ENCODE assay signal across 29 cellular contexts in the genomic region with DNA sequence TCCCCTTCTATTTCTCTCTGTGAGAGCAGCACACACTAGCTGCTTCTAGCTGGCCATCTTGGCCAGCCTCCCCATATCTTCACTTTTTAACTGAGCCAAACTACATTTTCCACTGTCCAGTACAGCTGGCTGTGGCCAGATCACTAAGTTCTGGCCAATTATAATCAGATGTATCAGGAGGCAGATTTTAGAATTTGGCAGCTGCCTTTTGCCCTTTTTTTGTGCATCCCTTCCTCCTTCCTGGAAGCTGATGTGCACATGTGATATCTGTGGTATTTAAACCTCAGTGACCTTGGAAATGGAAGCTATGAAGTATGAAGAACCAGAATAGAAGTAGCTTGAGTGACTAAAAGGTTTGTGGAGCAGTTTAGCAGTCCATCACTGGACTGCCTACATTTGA. TPM values are rescaled to one million over a fixed set of nuclear protein-coding genes. Genes with fewer than 3 reads are reported as not detected.
DNase-seq lines count a peak whose midpoint lies in the region; ATAC-seq, FAIRE-seq and TF ChIP-seq lines count a peak whose summit lies in the region.
"Had no signal": no experiment of that assay in that cellular context is flagged by ENCODE, and none has a peak within 500 bp of the region (broad histone marks: within the 10 kb centered on the region; RNA-seq: fewer than 3 reads in every experiment).

No MANE protein-coding gene starts in this region.

- H3K27me3 ChIP-seq in astrocyte (ENCODE audit: insufficient read depth, low read length) = no peaks in the 10 kb centered on the region
- H3K27me3 ChIP-seq: cardiac muscle cell, sigmoid colon, SJCRH30, tibial nerve had no signal

- no peak overlapping the region for H3K27ac ChIP-seq in astrocyte (ENCODE audit: low read depth, low read length)
- H3K27ac ChIP-seq: cardiac muscle cell, coronary artery, sigmoid colon, SJCRH30, tibial nerve, WERI-Rb-1 had no signal

- H2AFZ ChIP-seq in astrocyte (ENCODE audit: low read depth, low read length) = no peak overlapping the region

- no peak overlapping the region for H3K27ac Mint-ChIP-seq in astrocyte (ENCODE audit: unreplicated experiment)
- no peak overlapping the region for H3K27ac Mint-ChIP-seq in activated naive CD8-positive, alpha-beta T cell treated with anti-CD3 and anti-CD28 coated beads, Interleukin-2, amount 50 U/mL, for 24 hours
- H3K27ac Mint-ChIP-seq: activated CD8-positive, alpha-beta T cell treated with anti-CD3 and anti-CD28 coated beads, Interleukin-2, amount 10 ng/mL, durations not matched to agents 7 days and 5 days; activated naive CD4-positive, alpha-beta T cell treated with anti-CD3 and anti-CD28 coated beads, Interleukin-2, amount 50 U/mL, for 72 hours; activated T-helper 17 cell treated with anti-CD3 and anti-CD28 coated beads, Interleukin-2, amount 50 U/mL, for 72 hours; CD14-positive monocyte; effector memory CD8-positive, alpha-beta T cell; naive thymus-derived CD4-positive, alpha-beta T cell had no signal

- H3K4me1 Mint-ChIP-seq in astrocyte (ENCODE audit: low read depth, unreplicated experiment) = no peaks in the 10 kb centered on the region
- no peaks in the 10 kb centered on the region for H3K4me1 Mint-ChIP-seq in activated naive CD8-positive, alpha-beta T cell treated with anti-CD3 and anti-CD28 coated beads, Interleukin-2, amount 50 U/mL, for 24 hours
- H3K4me1 Mint-ChIP-seq: activated T-helper 17 cell treated with anti-CD3 and anti-CD28 coated beads, Interleukin-2, amount 50 U/mL, for 72 hours had no signal

- DNase-seq in GM03348 (ENCODE audit: low spot score) (peak; percentile 12), astrocyte (ENCODE audit: low read depth) (peak; percentile 18), iris pigment epithelial cell (ENCODE audit: low read depth) (peak; percentile 4), stromal cell of bone marrow (ENCODE audit: low read depth) (peak; percentile 18), NCI-H748 treated with DMSO at 0.1 percent for 48 hours (lab: John Stamatoyannopoulos, UW) (no peak)
- no peak for DNase-seq in activated naive CD8-positive, alpha-beta T cell treated with anti-CD3 and anti-CD28 coated beads, Interleukin-2, amount 50 U/mL, for 24 hours
- DNase-seq: activated CD4-positive, alpha-beta T cell treated with anti-CD3 and anti-CD28 coated beads for 4 hours; activated CD8-positive, alpha-beta T cell treated with anti-CD3 and anti-CD28 coated beads, Interleukin-2, amount 10 ng/mL, durations not matched to agents 7 days and 5 days; anterior cingulate cortex; effector memory CD8-positive, alpha-beta T cell; erythroblast; hippocampal formation; naive thymus-derived CD4-positive, alpha-beta T cell; NCI-H446 treated with DMSO at 0.1 percent for 48 hours; sigmoid colon; SJCRH30; stimulated activated CD4-positive, alpha-beta T cell treated with anti-CD3 and anti-CD28 coated beads, Interleukin-4, amount 100 ng/mL, for 4 hours; T-helper 9 cell; WERI-Rb-1 had no signal

- TF ChIP-seq CTCF in astrocyte (IDR thresholded peaks at IDR 0.05; ENCODE audit: insufficient read depth, low read depth, low read length) = no peak

- no peaks in the 10 kb centered on the region for H3K4me1 ChIP-seq in astrocyte (ENCODE audit: insufficient read depth, low read length)
- H3K4me1 ChIP-seq: sigmoid colon had no signal

- no peaks in the 10 kb centered on the region for H4K20me1 ChIP-seq in astrocyte (ENCODE audit: insufficient read depth, low read length)

- no peak overlapping the region for H3K4me3 Mint-ChIP-seq in astrocyte (ENCODE audit: unreplicated experiment)
- no peak overlapping the region for H3K4me3 Mint-ChIP-seq in activated naive CD8-positive, alpha-beta T cell treated with anti-CD3 and anti-CD28 coated beads, Interleukin-2, amount 50 U/mL, for 24 hours
- H3K4me3 Mint-ChIP-seq: activated CD8-positive, alpha-beta T cell treated with anti-CD3 and anti-CD28 coated beads, Interleukin-2, amount 10 ng/mL, durations not matched to agents 7 days and 5 days; activated T-helper 17 cell treated with anti-CD3 and anti-CD28 coated beads, Interleukin-2, amount 50 U/mL, for 72 hours; CD14-positive monocyte; effector memory CD8-positive, alpha-beta T cell; naive thymus-derived CD4-positive, alpha-beta T cell had no signal

- H3K27me3 Mint-ChIP-seq in astrocyte (ENCODE audit: low read depth, unreplicated experiment) = no peaks in the 10 kb centered on the region
- H3K27me3 Mint-ChIP-seq in activated naive CD8-positive, alpha-beta T cell treated with anti-CD3 and anti-CD28 coated beads, Interleukin-2, amount 50 U/mL, for 24 hours = peaks cover 12% of the 10 kb centered on the region

- H3K9me3 Mint-ChIP-seq in astrocyte (ENCODE audit: unreplicated experiment) = peaks cover 3% of the 10 kb centered on the region
- peaks cover 26% of the 10 kb centered on the region for H3K9me3 Mint-ChIP-seq in activated naive CD8-positive, alpha-beta T cell treated with anti-CD3 and anti-CD28 coated beads, Interleukin-2, amount 50 U/mL, for 24 hours

- peaks cover 1% of the 10 kb centered on the region for H3K36me3 Mint-ChIP-seq in astrocyte (ENCODE audit: low read depth, unreplicated experiment)
- H3K36me3 Mint-ChIP-seq in activated naive CD8-positive, alpha-beta T cell treated with anti-CD3 and anti-CD28 coated beads, Interleukin-2, amount 50 U/mL, for 24 hours (ENCODE audit: low read depth) = peaks cover 2% of the 10 kb centered on the region
- H3K36me3 Mint-ChIP-seq: CD14-positive monocyte had no signal

- FAIRE-seq in astrocyte (lab: Jason Lieb, UNC) = no peak
- FAIRE-seq: frontal cortex, G401.6 had no signal

- ATAC-seq in activated naive CD8-positive, alpha-beta T cell treated with anti-CD3 and anti-CD28 coated beads, Interleukin-2, amount 50 U/mL, for 24 hours = no peak
- no peak for ATAC-seq in HG03159 (IDR thresholded peaks at IDR 0.05; ENCODE audit: unreplicated experiment)
- ATAC-seq: activated CD8-positive, alpha-beta T cell treated with anti-CD3 and anti-CD28 coated beads, Interleukin-2, amount 10 ng/mL, durations not matched to agents 7 days and 5 days; activated naive CD4-positive, alpha-beta T cell treated with anti-CD3 and anti-CD28 coated beads, Interleukin-2, amount 50 U/mL, for 72 hours; activated T-helper 17 cell treated with anti-CD3 and anti-CD28 coated beads, Interleukin-2, amount 50 U/mL, for 72 hours; effector memory CD8-positive, alpha-beta T cell; HCT116; naive thymus-derived CD4-positive, alpha-beta T cell had no signal

- H3K4me3 ChIP-seq in astrocyte (ENCODE audit: insufficient read depth, low read depth, low read length) = no peak overlapping the region
- H3K4me3 ChIP-seq: cardiac muscle cell, coronary artery, sigmoid colon, SJCRH30, tibial nerve had no signal

- no peaks in the 10 kb centered on the region for H3K36me3 ChIP-seq in astrocyte (ENCODE audit: insufficient read depth, low read length)
- H3K36me3 ChIP-seq: cardiac muscle cell, sigmoid colon, SJCRH30, tibial nerve, WERI-Rb-1 had no signal

- H3K9ac ChIP-seq in astrocyte (ENCODE audit: low read length) = no peak overlapping the region

- H3K79me2 ChIP-seq in astrocyte (ENCODE audit: insufficient read depth, low read length) = no peaks in the 10 kb centered on the region

- H3K4me2 ChIP-seq in astrocyte (ENCODE audit: low read length) = no peak overlapping the region

- no peaks in the 10 kb centered on the region for H3K9me3 ChIP-seq in astrocyte (ENCODE audit: insufficient read depth, low read depth, low read length)
- H3K9me3 ChIP-seq: sigmoid colon, SJCRH30, tibial nerve had no signal

RNA-seq across cellular contexts. Expression of gene ANO6, which starts 49.8 kb away (rescaled TPM):
- 111 and 113 TPM in 2 replicates for total RNA-seq in astrocyte

Comparison
In these comparisons a context has a peak if more than half of its experiments do, and no peak if none do; other contexts are left out.
1. DNase-seq: peak in GM03348 (single experiment), astrocyte (single experiment), iris pigment epithelial cell (single experiment) and stromal cell of bone marrow (single experiment); none in activated naive CD8-positive, alpha-beta T cell treated with anti-CD3 and anti-CD28 coated beads, Interleukin-2, amount 50 U/mL, for 24 hours (single experiment) and NCI-H748 treated with DMSO at 0.1 percent for 48 hours (single experiment).